26 cellular contexts compared by ENCODE assay signal in genomic region chr3:5585085-5585484, GRCh38.
DNase-seq lines count a peak whose midpoint lies in the region; ATAC-seq, FAIRE-seq and TF ChIP-seq lines count a peak whose summit lies in the region.
"Had no signal": no experiment of that assay in that cellular context is flagged by ENCODE, and none has a peak within 500 bp of the region (broad histone marks: within the 10 kb centered on the region; RNA-seq: fewer than 3 reads in every experiment).

No MANE protein-coding gene starts in this region.

- no peaks in the 10 kb centered on the region for H3K9me1 ChIP-seq in K562 (ENCODE audit: control insufficient read depth, insufficient read depth, low read length)

- BruUV-seq in HepG2 (replicated peaks; lab: Mats Ljungman, UMichigan) (no TSS peak), K562 (replicated peaks; lab: Mats Ljungman, UMichigan) (no TSS peak)

- no peak overlapping the region for H3K9ac ChIP-seq in HepG2 (ENCODE audit: insufficient read depth, low read depth, low read length)
- H3K9ac ChIP-seq in K562 (ENCODE audit: insufficient read depth in 1 of 2, low read depth in 2 of 2, low read length in 2 of 2): no peak overlapping the region
- H3K9ac ChIP-seq: BLaER1 treated with 17β-estradiol and CSF1 and Interleukin-3, amounts not matched to agents 10 nM and 100 nM; GM23248 had no signal

- H3K4me1 ChIP-seq in HepG2 (ENCODE audit: insufficient read depth, low read length) (no peaks in the 10 kb centered on the region), right lobe of liver (no peaks in the 10 kb centered on the region), K562 (replicated peaks in 1 of 2; ENCODE audit: control insufficient read depth in 2 of 2, insufficient read depth in 2 of 2, low read length in 2 of 2) (peaks cover 0 to 24% of the 10 kb centered on the region in 2 experiments; a peak in 4 of 5 replicates)
- H3K4me1 ChIP-seq: A549; BE2C; BLaER1 treated with 17β-estradiol and CSF1 and Interleukin-3, amounts not matched to agents 10 nM and 100 nM had no signal

- TF ChIP-seq RAD21 in HepG2 (CRISPR knock-in tag; IDR thresholded peaks at IDR 0.05) (no peak), K562 (CRISPR knock-in tag; conservative IDR thresholded peaks at IDR 0.05 in 1 of 2, IDR thresholded peaks at IDR 0.05 in 1 of 2) (no peak)

- CTCF ChIA-PET in HepG2 (lab: Yijun Ruan, JAX; ENCODE audit: low intra/inter-chr PET ratio, low total read pairs) (no interaction called here), K562 (lab: Yijun Ruan, JAX; ENCODE audit: low intra/inter-chr PET ratio) (no interaction called here)
- CTCF ChIA-PET in CD4-positive, alpha-beta T cell (lab: Charles Lee): no interaction called here

- ATAC-seq in HepG2 (no peak), right lobe of liver (no peak), K562 (no peak; the same call in 2 of the 3 replicates), HG03469 (IDR thresholded peaks at IDR 0.05; ENCODE audit: unreplicated experiment) (no peak)
- ATAC-seq in CD4-positive, alpha-beta T cell (ENCODE audit: poor library complexity): no peak
- ATAC-seq: A549 had no signal

- H3K9me3 ChIP-seq in HepG2 (ENCODE audit: low read length) (no peaks in the 10 kb centered on the region), right lobe of liver (no peaks in the 10 kb centered on the region), K562 (replicated peaks; ENCODE audit: control insufficient read depth, insufficient read depth, low read depth, low read length) (no peaks in the 10 kb centered on the region)
- no peaks in the 10 kb centered on the region for H3K9me3 ChIP-seq in CD4-positive, alpha-beta T cell (ENCODE audit: control insufficient read depth, low read length)
- H3K9me3 ChIP-seq: A549; BE2C; BLaER1 treated with 17β-estradiol and CSF1 and Interleukin-3, amounts not matched to agents 10 nM and 100 nM had no signal

- H2AFZ ChIP-seq in HepG2 (ENCODE audit: low read length): no peak overlapping the region
- no peak overlapping the region for H2AFZ ChIP-seq in K562 (ENCODE audit: low read depth, low read length)
- H2AFZ ChIP-seq: GM23248 had no signal

- in situ Hi-C loops in HepG2 (cut with HindIII; ENCODE audit: extremely low pct_ligation_motif_present, low pct_unique_long_range_greater_than_20kb) (no loop called here), K562 (cut with MboI) (no loop called here)

- 0% methylated on average over 2 of the region's 2 CpGs for WGBS in HepG2 (ENCODE audit: low lambda C conversion rate)
- 34% methylated on average over 2 of the region's 2 CpGs for WGBS in right lobe of liver (ENCODE audit: insufficient coverage, low coverage, low lambda C conversion rate, missing lambda C conversion rate)
- WGBS in K562 (ENCODE audit: insufficient coverage, low coverage, missing lambda C conversion rate): 48% methylated on average over 2 of the region's 2 CpGs

- TF ChIP-seq POLR2A in HepG2 (IDR thresholded peaks at IDR 0.05; ENCODE audit: insufficient read depth in 1 of 2, low read depth in 2 of 2, low read length in 2 of 2) (no peak), right lobe of liver (IDR thresholded peaks at IDR 0.05) (no peak), K562 (conservative IDR thresholded peaks at IDR 0.05) (no peak)

- H3K27me3 ChIP-seq in HepG2 (ENCODE audit: control insufficient read depth in 1 of 2, insufficient read depth in 2 of 2, low read length in 2 of 2): no peaks in the 10 kb centered on the region
- H3K27me3 ChIP-seq in right lobe of liver: no peaks in the 10 kb centered on the region
- H3K27me3 ChIP-seq in K562 (ENCODE audit: control insufficient read depth in 2 of 2, insufficient read depth in 2 of 2, low read length in 2 of 2): no peaks in the 10 kb centered on the region; a peak in 1 of 5 replicates
- no peaks in the 10 kb centered on the region for H3K27me3 ChIP-seq in CD4-positive, alpha-beta T cell (ENCODE audit: control insufficient read depth, insufficient read depth, low read length)
- H3K27me3 ChIP-seq: BE2C; BLaER1 treated with 17β-estradiol and CSF1 and Interleukin-3, amounts not matched to agents 10 nM and 100 nM had no signal

- no peak for TF ChIP-seq CTCF in HepG2 (CRISPR knock-in tag; IDR thresholded peaks at IDR 0.05)
- no peak for TF ChIP-seq CTCF in right lobe of liver (IDR thresholded peaks at IDR 0.05)
- TF ChIP-seq CTCF in K562 (IDR thresholded peaks at IDR 0.05 in 2 of 3, conservative IDR thresholded peaks at IDR 0.05 in 1 of 3; ENCODE audit: insufficient read depth in 2 of 3, low read depth in 1 of 3, low read length in 3 of 3): no peak
- TF ChIP-seq CTCF in CD4-positive, alpha-beta T cell (IDR thresholded peaks at IDR 0.05): no peak

- peaks cover 2% of the 10 kb centered on the region for H3K9me3 Mint-ChIP-seq in CD4-positive, alpha-beta T cell

- DNase-seq in NCI-H510A treated with DMSO at 0.1 percent for 48 hours (lab: John Stamatoyannopoulos, UW) (peak; percentile 8), NCI-H510A (lab: John Stamatoyannopoulos, UW) (no peak), HepG2 (ENCODE audit: low spot score) (no peak), right lobe of liver (no peak), K562 (ENCODE audit: extremely low read depth in 1 of 4, low spot score in 3 of 4) (no peak), urothelium cell line (ENCODE audit: low spot score) (no peak)
- DNase-seq in CD4-positive, alpha-beta T cell: no peak
- DNase-seq: 8988T; ACHN; AML-193; BE2C; Calu3; CD4-positive, alpha-beta memory T cell; COR-L47; DMS53; DND-41; GM23248; H7; HCEC 1CT had no signal

- no peaks in the 10 kb centered on the region for H3K27me3 Mint-ChIP-seq in CD4-positive, alpha-beta T cell

- no peaks in the 10 kb centered on the region for H3K79me2 ChIP-seq in HepG2 (ENCODE audit: insufficient read depth, low read length)
- H3K79me2 ChIP-seq in K562 (ENCODE audit: control insufficient read depth, insufficient read depth, low read length): no peaks in the 10 kb centered on the region

- H3K4me1 Mint-ChIP-seq in CD4-positive, alpha-beta T cell (ENCODE audit: low read depth): no peaks in the 10 kb centered on the region
- H3K4me1 Mint-ChIP-seq: CD4-positive, alpha-beta memory T cell had no signal

- H3K36me3 ChIP-seq in HepG2 (replicated peaks in 1 of 2; ENCODE audit: control insufficient read depth in 1 of 2, insufficient read depth in 2 of 2, low read length in 2 of 2) (no peaks in the 10 kb centered on the region), right lobe of liver (no peaks in the 10 kb centered on the region), K562 (ENCODE audit: control insufficient read depth, insufficient read depth, low read length) (no peaks in the 10 kb centered on the region)
- H3K36me3 ChIP-seq: BE2C; BLaER1 treated with 17β-estradiol and CSF1 and Interleukin-3, amounts not matched to agents 10 nM and 100 nM had no signal

- H4K20me1 ChIP-seq in HepG2 (ENCODE audit: insufficient read depth, low read length) (no peaks in the 10 kb centered on the region), K562 (replicated peaks; ENCODE audit: control insufficient read depth, insufficient read depth, low read length) (no peaks in the 10 kb centered on the region)
- H4K20me1 ChIP-seq: BLaER1 treated with 17β-estradiol and CSF1 and Interleukin-3, amounts not matched to agents 10 nM and 100 nM had no signal

- TF ChIP-seq EP300 in HepG2 (IDR thresholded peaks at IDR 0.05; ENCODE audit: low read depth in 2 of 2, low read length in 2 of 2) (no peak), HepG2 (CRISPR knock-in tag; IDR thresholded peaks at IDR 0.05; ENCODE audit: borderline replicate concordance) (no peak), K562 (IDR thresholded peaks at IDR 0.05; ENCODE audit: low read length) (no peak)

- FAIRE-seq in HepG2 (lab: Jason Lieb, UNC) (no peak), K562 (lab: Jason Lieb, UNC) (no peak), urothelium cell line (lab: Jason Lieb, UNC) (peak; percentile 50)
- FAIRE-seq: A549, G401.6, GM12892, H1 had no signal

- H3K27ac ChIP-seq in HepG2 (ENCODE audit: extremely low read length, insufficient read depth, low read length) (no peak overlapping the region), right lobe of liver (no peak overlapping the region), K562 (ENCODE audit: extremely low read depth, low read depth, low read length) (no peak overlapping the region)
- no peak overlapping the region for H3K27ac ChIP-seq in CD4-positive, alpha-beta T cell (ENCODE audit: low read depth, low read length)
- H3K27ac ChIP-seq: A549; BLaER1 treated with 17β-estradiol and CSF1 and Interleukin-3, amounts not matched to agents 10 nM and 100 nM; GM23248 had no signal

- H3K4me2 ChIP-seq in HepG2 (ENCODE audit: low read depth, low read length) (no peak overlapping the region), K562 (ENCODE audit: insufficient read depth, low read length) (no peak overlapping the region)
- H3K4me2 ChIP-seq: A549; BLaER1 treated with 17β-estradiol and CSF1 and Interleukin-3, amounts not matched to agents 10 nM and 100 nM had no signal

- H3K4me3 ChIP-seq in HepG2 (replicated peaks in 1 of 3; ENCODE audit: insufficient read depth in 1 of 3, low read depth in 2 of 3, low read length in 3 of 3): no peak overlapping the region
- no peak overlapping the region for H3K4me3 ChIP-seq in right lobe of liver
- no peak overlapping the region for H3K4me3 ChIP-seq in K562
- H3K4me3 ChIP-seq: A549; BLaER1 treated with 17β-estradiol and CSF1 and Interleukin-3, amounts not matched to agents 10 nM and 100 nM; GM23248 had no signal

- POLR2A ChIA-PET in HepG2 (lab: Yijun Ruan, JAX) (no interaction called here), K562 (lab: Yijun Ruan, JAX) (interaction anchor here (1.5 kb wide), 1 partner anchor 9 kb away, joined by 4 read pairs; no protein-coding TSS in a partner anchor)
- POLR2A ChIA-PET in CD4-positive, alpha-beta T cell (lab: Charles Lee): no interaction called here

- no peaks in the 10 kb centered on the region for H3K36me3 Mint-ChIP-seq in CD4-positive, alpha-beta T cell (ENCODE audit: low read depth)
- H3K36me3 Mint-ChIP-seq: CD14-positive monocyte; CD4-positive, alpha-beta memory T cell had no signal

- intact Hi-C loops in HepG2 (cut with micrococcal nuclease; ENCODE audit: unreplicated experiment) (no loop called here), right lobe of liver (cut with DNase I) (no loop called here), K562 (cut with micrococcal nuclease) (no loop called here)
- intact Hi-C loops in CD4-positive, alpha-beta T cell (cut with DNase I, micrococcal nuclease): no loop called here

- H3K4me3 Mint-ChIP-seq in CD4-positive, alpha-beta T cell: no peak overlapping the region
- H3K4me3 Mint-ChIP-seq: CD14-positive monocyte; CD4-positive, alpha-beta memory T cell had no signal

- no peak overlapping the region for H3K27ac Mint-ChIP-seq in CD4-positive, alpha-beta T cell
- H3K27ac Mint-ChIP-seq: CD4-positive, alpha-beta memory T cell had no signal

TF ChIP-seq in K562, 482 proteins besides CTCF, POLR2A, EP300 and RAD21 (continues in another document):
- no peak for TF ChIP-seq IFI16 (CRISPR knock-in tag; IDR thresholded peaks at IDR 0.05)
